ENCODE assay signal across 12 cellular contexts in genomic region chr12:52148541-52149181, GRCh38. TPM values are rescaled to one million over a fixed set of nuclear protein-coding genes. Genes with fewer than 3 reads are reported as not detected.
DNase-seq lines count a peak whose midpoint lies in the region; ATAC-seq, FAIRE-seq and TF ChIP-seq lines count a peak whose summit lies in the region.
"Had no signal": no experiment of that assay in that cellular context is flagged by ENCODE, and none has a peak within 500 bp of the region (broad histone marks: within the 10 kb centered on the region; RNA-seq: fewer than 3 reads in every experiment).

No MANE protein-coding gene starts in this region.

- H3K36me3 Mint-ChIP-seq in T-helper 2 cell treated with Interferon-gamma antibody and Interleukin-4, amounts not matched to agents 5 μg/mL and 100 μg/mL, for 36 hours (ENCODE audit: low read depth), result no peaks in the 10 kb centered on the region

- H3K27ac ChIP-seq in endothelial cell of umbilical vein (ENCODE audit: insufficient read depth, low read depth, low read length) (peak overlapping the region; percentile 98), osteoblast (ENCODE audit: low read depth, low read length) (peak overlapping the region; percentile 95)
- H3K27ac ChIP-seq: SK-N-MC had no signal

- H3K36me3 ChIP-seq in endothelial cell of umbilical vein (ENCODE audit: control insufficient read depth in 2 of 2, extremely low read depth in 1 of 2, insufficient read depth in 2 of 2, low read length in 2 of 2) (no peaks in the 10 kb centered on the region), osteoblast (ENCODE audit: insufficient read depth, low read length) (no peaks in the 10 kb centered on the region)

- TF ChIP-seq POLR2A in endothelial cell of umbilical vein (IDR thresholded peaks at IDR 0.05; ENCODE audit: low read depth, low read length), result no peak

- TF ChIP-seq EP300 in Ishikawa (IDR thresholded peaks at IDR 0.05; ENCODE audit: borderline replicate concordance), result peak; percentile 99

- DNase-seq in COR-L47 (lab: John Stamatoyannopoulos, UW) (peak; percentile 22), endothelial cell of umbilical vein (ENCODE audit: low read depth, low spot score) (no peak), osteoblast (ENCODE audit: insufficient read length, low spot score, missing footprints) (peak; percentile 76), NCI-H1105 (lab: John Stamatoyannopoulos, UW) (no peak)
- no peak for DNase-seq in NK-92 treated with Interleukin-12 subunit alpha and Interleukin-12 subunit beta, amount 100 ng/mL, for 24 hours (lab: John Stamatoyannopoulos, UW)
- DNase-seq in T-helper 2 cell treated with Interferon-gamma antibody and Interleukin-4, amounts not matched to agents 5 μg/mL and 100 μg/mL, for 36 hours (ENCODE audit: low spot score), result no peak
- DNase-seq: stimulated activated naive CD4-positive, alpha-beta T cell treated with Interleukin-2 at 50 U/mL for 16 hours had no signal

- dilution Hi-C loops in endothelial cell of umbilical vein (cut with MboI; ENCODE audit: extremely low pct_ligation_motif_present, low sequenced_read_pairs), result no loop called here

- H3K4me3 Mint-ChIP-seq in T-helper 2 cell treated with Interferon-gamma antibody and Interleukin-4, amounts not matched to agents 5 μg/mL and 100 μg/mL, for 36 hours, result no peak overlapping the region
- H3K4me3 Mint-ChIP-seq: activated T-helper 17 cell treated with anti-CD3 and anti-CD28 coated beads, Interleukin-2, amount 50 U/mL, for 72 hours had no signal

- H2AFZ ChIP-seq in endothelial cell of umbilical vein (ENCODE audit: low read depth, low read length) (no peak overlapping the region), osteoblast (ENCODE audit: low read length) (no peak overlapping the region)

- H3K9me1 ChIP-seq in endothelial cell of umbilical vein (replicated peaks; ENCODE audit: control insufficient read depth, extremely low read depth, insufficient read depth, low read length), result no peaks in the 10 kb centered on the region

- no peak overlapping the region for H3K4me2 ChIP-seq in endothelial cell of umbilical vein (ENCODE audit: insufficient read depth, low read length)
- H3K4me2 ChIP-seq in osteoblast (ENCODE audit: insufficient read depth, low read length), result no peak overlapping the region

- TF ChIP-seq RAD21 in Ishikawa (IDR thresholded peaks at IDR 0.05; ENCODE audit: low read depth), result no peak

- POLR2A ChIA-PET in endothelial cell of umbilical vein (lab: Charles Lee), result no interaction called here

- H3K79me2 ChIP-seq in endothelial cell of umbilical vein (ENCODE audit: control insufficient read depth, insufficient read depth, low read length) (no peaks in the 10 kb centered on the region), osteoblast (ENCODE audit: insufficient read depth, low read length) (no peaks in the 10 kb centered on the region)

- intact Hi-C loops in endothelial cell of umbilical vein (cut with micrococcal nuclease), result no loop called here

- H3K4me3 ChIP-seq in endothelial cell of umbilical vein (replicated peaks in 1 of 3; ENCODE audit: insufficient read depth in 1 of 3, low read depth in 1 of 3, low read length in 3 of 3), result no peak overlapping the region
- no peak overlapping the region for H3K4me3 ChIP-seq in osteoblast (ENCODE audit: insufficient read depth, low read length)
- H3K4me3 ChIP-seq: K562, SK-N-MC had no signal

- H3K4me1 ChIP-seq in endothelial cell of umbilical vein (ENCODE audit: control insufficient read depth, extremely low read depth, insufficient read depth, low read length) (peaks cover 25% of the 10 kb centered on the region), osteoblast (ENCODE audit: insufficient read depth, low read length) (peaks cover 27% of the 10 kb centered on the region)

- no peak for TF ChIP-seq CTCF in endothelial cell of umbilical vein (IDR thresholded peaks at IDR 0.05; ENCODE audit: extremely low read depth in 1 of 2, insufficient read depth in 1 of 2, low read depth in 1 of 2, low read length in 2 of 2)
- TF ChIP-seq CTCF in osteoblast (IDR thresholded peaks at IDR 0.05; ENCODE audit: extremely low read depth, low read depth, low read length), result no peak

- no peaks in the 10 kb centered on the region for H3K27me3 ChIP-seq in endothelial cell of umbilical vein (ENCODE audit: control insufficient read depth in 2 of 2, insufficient read depth in 2 of 2, low read length in 2 of 2)
- no peaks in the 10 kb centered on the region for H3K27me3 ChIP-seq in osteoblast (ENCODE audit: insufficient read depth, low read length)

- no TSS peak for BruUV-seq in endothelial cell of umbilical vein (replicated peaks; lab: Mats Ljungman, UMichigan)

- no peaks in the 10 kb centered on the region for H3K9me3 Mint-ChIP-seq in T-helper 2 cell treated with Interferon-gamma antibody and Interleukin-4, amounts not matched to agents 5 μg/mL and 100 μg/mL, for 36 hours
- H3K9me3 Mint-ChIP-seq: activated T-helper 17 cell treated with anti-CD3 and anti-CD28 coated beads, Interleukin-2, amount 50 U/mL, for 72 hours had no signal

- H4K20me1 ChIP-seq in endothelial cell of umbilical vein (replicated peaks; ENCODE audit: control insufficient read depth, extremely low read depth, insufficient read depth, low read length), result no peaks in the 10 kb centered on the region
- H4K20me1 ChIP-seq in osteoblast (ENCODE audit: insufficient read depth, low read length), result no peaks in the 10 kb centered on the region

- no peak overlapping the region for H3K9ac ChIP-seq in endothelial cell of umbilical vein (replicated peaks; ENCODE audit: extremely low read depth, insufficient read depth, low read length)

- H3K27me3 Mint-ChIP-seq in T-helper 2 cell treated with Interferon-gamma antibody and Interleukin-4, amounts not matched to agents 5 μg/mL and 100 μg/mL, for 36 hours (ENCODE audit: low read depth), result peaks cover 7% of the 10 kb centered on the region
- H3K27me3 Mint-ChIP-seq: activated T-helper 17 cell treated with anti-CD3 and anti-CD28 coated beads, Interleukin-2, amount 50 U/mL, for 72 hours had no signal

- no peak overlapping the region for H3K27ac Mint-ChIP-seq in T-helper 2 cell treated with Interferon-gamma antibody and Interleukin-4, amounts not matched to agents 5 μg/mL and 100 μg/mL, for 36 hours
- H3K27ac Mint-ChIP-seq: activated T-helper 17 cell treated with anti-CD3 and anti-CD28 coated beads, Interleukin-2, amount 50 U/mL, for 72 hours had no signal

- CTCF ChIA-PET in endothelial cell of umbilical vein (lab: Charles Lee), result interaction anchor here (1.0 to 2.4 kb wide), 6 partner anchors 8 to 722 kb away, joined by 3 to 23 read pairs (median 5); no protein-coding TSS in a partner anchor

- peak; percentile 12 for FAIRE-seq in endothelial cell of umbilical vein (lab: Jason Lieb, UNC)
- FAIRE-seq: K562 had no signal

- ATAC-seq in GM18861 (IDR thresholded peaks at IDR 0.05; ENCODE audit: unreplicated experiment), result no peak
- ATAC-seq: activated T-helper 17 cell treated with anti-CD3 and anti-CD28 coated beads, Interleukin-2, amount 50 U/mL, for 72 hours; K562 had no signal

- no peaks in the 10 kb centered on the region for H3K9me3 ChIP-seq in endothelial cell of umbilical vein (replicated peaks; ENCODE audit: control insufficient read depth, insufficient read depth, low read length)
- no peaks in the 10 kb centered on the region for H3K9me3 ChIP-seq in osteoblast (ENCODE audit: low read depth, low read length)

- H3K4me1 Mint-ChIP-seq in T-helper 2 cell treated with Interferon-gamma antibody and Interleukin-4, amounts not matched to agents 5 μg/mL and 100 μg/mL, for 36 hours (ENCODE audit: low read depth), result peaks cover 5% of the 10 kb centered on the region

TF ChIP-seq in Ishikawa, 13 proteins besides CTCF, POLR2A, EP300 and RAD21 (continues in another document):
- TF ChIP-seq TCF12 (IDR thresholded peaks at IDR 0.05; ENCODE audit: low read depth), result peak; percentile 99
- peak; percentile 50; the same call in 1 of the 2 replicates for TF ChIP-seq CEBPB (IDR thresholded peaks at IDR 0.05)
- peak; percentile 100 for TF ChIP-seq NFIC (IDR thresholded peaks at IDR 0.05)
- peak; percentile 59; the same call in 1 of the 2 replicates for TF ChIP-seq TAF1 (IDR thresholded peaks at IDR 0.05; ENCODE audit: low read depth)
- peak; percentile 41 for TF ChIP-seq USF1 (IDR thresholded peaks at IDR 0.05)
- TF ChIP-seq TEAD4 (IDR thresholded peaks at IDR 0.05), result peak; percentile 97

TF ChIP-seq in endothelial cell of umbilical vein, 7 proteins besides CTCF, POLR2A, EP300 and RAD21:
- TF ChIP-seq FOS (IDR thresholded peaks at IDR 0.05; ENCODE audit: borderline replicate concordance, insufficient read depth, low read length) (no peak), EZH2 (IDR thresholded peaks at IDR 0.05; ENCODE audit: borderline replicate concordance, low read depth, low read length, severe bottlenecking) (no peak), GATA2 (IDR thresholded peaks at IDR 0.05; ENCODE audit: insufficient read depth, insufficient read length, low read depth, low read length) (no peak), POLR2AphosphoS5 (IDR thresholded peaks at IDR 0.05; ENCODE audit: insufficient read depth, low read depth, low read length) (no peak), MAX (IDR thresholded peaks at IDR 0.05; ENCODE audit: insufficient read depth, insufficient read length) (no peak), JUN (IDR thresholded peaks at IDR 0.05; ENCODE audit: borderline replicate concordance, insufficient read depth, insufficient read length, low read depth) (no peak), MYC (IDR thresholded peaks at IDR 0.05; ENCODE audit: low read depth, low read length) (no peak)

RNA-seq across cellular contexts. Expression of gene KRT80, which starts 43.2 kb away (rescaled TPM):
- total RNA-seq in endothelial cell of umbilical vein, result 21.7 and 23.7 TPM in 2 replicates
- polyA plus RNA-seq in endothelial cell of umbilical vein, result 12.3 and 13.6 TPM in 2 replicates
- polyA plus RNA-seq in endothelial cell of umbilical vein (2011; cell fraction: cytosol; rRNA removed), result 14.2 and 14.7 TPM in 2 replicates
- 21.6 and 24.7 TPM in 2 replicates for polyA plus RNA-seq in endothelial cell of umbilical vein (2011; cell fraction: nucleus; rRNA removed)
- 6.5 and 10.4 TPM in 2 replicates for polyA plus RNA-seq in endothelial cell of umbilical vein (2012)
- polyA minus RNA-seq in endothelial cell of umbilical vein, result 11.6 and 14.8 TPM in 2 replicates
- 68.4 TPM for polyA minus RNA-seq in endothelial cell of umbilical vein (2011; cell fraction: cytosol; rRNA and poly(A)+ RNA removed)
- 5.7 and 6.3 TPM in 2 replicates for polyA minus RNA-seq in endothelial cell of umbilical vein (2011; cell fraction: nucleus; rRNA and poly(A)+ RNA removed)
- 0.59 and 0.72 TPM in 2 replicates for total RNA-seq in osteoblast
- total RNA-seq: activated T-helper 17 cell treated with anti-CD3 and anti-CD28 coated beads, Interleukin-2, amount 50 U/mL, for 72 hours; K562 had no signal
- polyA plus RNA-seq: K562 had no signal

Comparison
In these comparisons a context has a peak if more than half of its experiments do, and no peak if none do; other contexts are left out.
1. DNase-seq: peak in COR-L47 (single experiment) and osteoblast (single experiment); none in endothelial cell of umbilical vein (single experiment), NCI-H1105 (single experiment), NK-92 treated with Interleukin-12 subunit alpha and Interleukin-12 subunit beta, amount 100 ng/mL, for 24 hours (single experiment) and T-helper 2 cell treated with Interferon-gamma antibody and Interleukin-4, amounts not matched to agents 5 μg/mL and 100 μg/mL, for 36 hours (single experiment).
2. RNA of gene KRT80, which starts 43.2 kb away (total RNA-seq): 21.7 to 23.7 TPM in endothelial cell of umbilical vein; 0.59 to 0.72 TPM in osteoblast; every median in the first group is over 10 times any median in the second.